In the genomic region with DNA sequence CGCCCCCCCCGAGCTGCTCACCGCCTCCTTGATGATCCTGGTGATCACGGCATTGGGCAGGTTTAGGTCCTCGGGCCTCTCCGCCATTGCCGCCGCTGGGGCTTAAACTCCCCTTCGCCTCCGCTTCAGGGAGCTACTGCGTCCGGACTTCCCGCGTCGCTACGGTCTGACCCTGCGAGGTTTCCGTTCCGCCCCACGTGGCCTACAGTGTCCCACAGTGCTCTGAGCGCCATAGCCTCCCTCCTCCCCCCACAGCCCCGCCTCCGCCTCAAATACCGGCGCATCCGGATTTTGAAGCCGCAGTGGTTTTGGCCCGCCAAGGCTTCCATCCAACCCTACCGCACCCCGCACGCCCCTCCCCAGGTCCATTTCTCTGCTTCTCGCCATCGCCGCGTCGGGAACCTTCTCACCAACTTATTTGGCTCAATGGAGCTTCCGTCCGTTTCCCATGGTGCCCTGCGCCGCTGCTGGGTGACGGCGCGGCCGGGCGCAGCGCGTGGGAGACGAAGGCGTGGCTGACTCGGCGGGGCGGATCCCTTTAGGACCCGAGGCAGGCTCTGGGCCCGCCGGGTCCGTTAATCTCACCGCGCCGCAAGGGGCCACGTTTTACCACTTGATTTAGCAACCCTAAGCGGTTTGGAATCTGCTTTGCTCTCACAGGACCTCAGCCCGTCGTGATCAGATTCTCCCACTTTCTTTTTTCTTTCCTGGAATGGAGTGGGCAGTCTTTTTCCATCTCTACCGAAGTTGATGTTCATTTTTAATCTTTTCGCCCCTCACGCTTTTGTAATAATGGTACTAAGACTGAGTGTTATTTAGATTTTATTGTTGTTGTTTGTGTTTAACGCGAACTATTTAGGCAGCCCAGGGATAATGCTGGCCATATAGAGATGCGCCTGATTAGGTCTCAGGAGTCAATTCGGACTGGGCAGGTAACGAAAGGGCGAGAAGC, we compare ENCODE assay signal across 8 cellular contexts. TPM values are rescaled to one million over a fixed set of nuclear protein-coding genes. Genes with fewer than 3 reads are reported as not detected.
DNase-seq lines count a peak whose midpoint lies in the region; ATAC-seq, FAIRE-seq and TF ChIP-seq lines count a peak whose summit lies in the region.

C9orf43 (plus strand) TSS at position 541 of the 952 bp plus-strand sequence. CDS start 2,747 bp downstream, outside the sequence.
POLE3 (minus strand) TSS at position 469 of the 952 bp plus-strand sequence; CDS start at position 87, 382 bp downstream.

- no peak for TF ChIP-seq CTCF in H1 (IDR thresholded peaks at IDR 0.05; ENCODE audit: control extremely low read depth in 1 of 3, insufficient read depth in 1 of 3, low read depth in 1 of 3, low read length in 3 of 3)

- peak within 1 kb of the TSS; percentile 99; the same call in 1 of the 2 replicates for H4K8ac ChIP-seq in H1 (ENCODE audit: extremely low read depth, insufficient read depth, low read length)
- H4K8ac ChIP-seq in mesenchymal stem cell (ENCODE audit: low read length), result peak within 1 kb of the TSS; percentile 100

- H2BK120ac ChIP-seq in H1 (replicated peaks; ENCODE audit: low read depth, low read length) (peak within 1 kb of the TSS; percentile 87), mesenchymal stem cell (ENCODE audit: low read depth, low read length) (peak within 1 kb of the TSS; percentile 100)

- 1% methylated on average over 47 of the region's 72 CpGs; no CpG with 5 or more reads in 1 of the 2 experiments for WGBS in H1 (ENCODE audit: extremely low coverage in 1 of 2, insufficient coverage in 1 of 2, insufficient read length in 1 of 2, insufficient replicate concordance in 2 of 2, low coverage in 1 of 2, low lambda C conversion rate in 2 of 2, missing lambda C conversion rate in 1 of 2), 2 experiments
- WGBS in mesenchymal stem cell, result under 1% methylated on average over 61 of the region's 72 CpGs

- H3K9me3 ChIP-seq in H1 (ENCODE audit: insufficient read depth in 2 of 2, low read depth in 1 of 2, low read length in 1 of 2) (no peaks in the 10 kb centered on the region), mesenchymal stem cell (ENCODE audit: control insufficient read depth, low read length) (no peaks in the 10 kb centered on the region)

- H3K79me1 ChIP-seq in H1 (ENCODE audit: low read depth, low read length), result peaks cover 6% of the 10 kb centered on the region
- peaks cover 12% of the 10 kb centered on the region for H3K79me1 ChIP-seq in mesenchymal stem cell (replicated peaks; ENCODE audit: low read length, poor library complexity, severe bottlenecking)

- peak within 1 kb of the TSS; percentile 97 for H3K27ac ChIP-seq in H1 (ENCODE audit: low read depth, low read length)
- peak within 1 kb of the TSS; percentile 100 for H3K27ac ChIP-seq in mesenchymal stem cell (ENCODE audit: low read length, poor library complexity, severe bottlenecking)

- H2AK5ac ChIP-seq in H1 (ENCODE audit: low read depth, low read length) (0 out of 2 replicates have a peak within 1 kb of the TSS, but pooled peaks have one; percentile 32), mesenchymal stem cell (ENCODE audit: low read length, severe bottlenecking) (no peak within 1 kb of the TSS)

- peak within 1 kb of the TSS; percentile 96; the same call in 1 of the 2 replicates for H2BK12ac ChIP-seq in H1 (ENCODE audit: low read depth, low read length)
- peak within 1 kb of the TSS in 1 of 2 experiments; percentile 3 for H2BK12ac ChIP-seq in mesenchymal stem cell (ENCODE audit: low read length in 2 of 2)

- TF ChIP-seq EP300 in H1 (IDR thresholded peaks at IDR 0.05; ENCODE audit: borderline replicate concordance in 1 of 2, low read depth in 2 of 2, low read length in 2 of 2), result no peak

- H3K4me2 ChIP-seq in H1 (ENCODE audit: insufficient read depth in 1 of 2, low read depth in 2 of 2, low read length in 2 of 2) (peak within 1 kb of the TSS; percentile 92 to 98), mesenchymal stem cell (ENCODE audit: low read length, poor library complexity, severe bottlenecking) (peak within 1 kb of the TSS; percentile 87)

- H2BK20ac ChIP-seq in H1 (ENCODE audit: low read length), result no peak within 1 kb of the TSS

- H3K36me3 ChIP-seq in H1 (ENCODE audit: control insufficient read depth in 2 of 4, insufficient read depth in 4 of 4, low read length in 3 of 4), result peaks cover 14 to 20% (median 16%) of the 10 kb centered on the region in 4 experiments
- H3K36me3 ChIP-seq in mesenchymal stem cell (ENCODE audit: control insufficient read depth in 1 of 2, insufficient read depth in 2 of 2, low read depth in 1 of 2, low read length in 2 of 2), result peaks cover 11 to 20% of the 10 kb centered on the region in 2 experiments

- H3K79me2 ChIP-seq in H1 (ENCODE audit: control insufficient read depth in 1 of 2, insufficient read depth in 2 of 2, low read length in 2 of 2), result peaks cover 0 to 22% of the 10 kb centered on the region in 2 experiments; a peak in 3 of 4 replicates

- peaks cover 0 to 10% (median 4%) of the 10 kb centered on the region in 4 experiments; a peak in 1 of 7 replicates for H3K4me1 ChIP-seq in H1 (replicated peaks in 1 of 4; ENCODE audit: control insufficient read depth in 3 of 4, insufficient read depth in 4 of 4, low read length in 3 of 4)
- peaks cover 7% of the 10 kb centered on the region for H3K4me1 ChIP-seq in mesenchymal stem cell (ENCODE audit: control insufficient read depth, insufficient read depth, low read depth, low read length)

- H3K14ac ChIP-seq in H1 (ENCODE audit: insufficient read length), result peak within 1 kb of the TSS; percentile 13
- H3K14ac ChIP-seq in mesenchymal stem cell (ENCODE audit: low read length in 2 of 2), result no peak within 1 kb of the TSS

- no peaks in the 10 kb centered on the region for H4K20me1 ChIP-seq in H1 (replicated peaks in 1 of 2; ENCODE audit: control insufficient read depth in 1 of 2, insufficient read depth in 2 of 2, low read length in 2 of 2)

- POLR2A ChIA-PET in H1 (lab: Charles Lee; ENCODE audit: partially characterized antibody), result interaction anchor here (0.6 to 3.4 kb wide), 44 partner anchors 10 to 987 kb away, joined by 3 to 43 read pairs (median 4); partner anchors contain the start of genes ALAD, CDC26, FKBP15 and HDHD3

- TF ChIP-seq RAD21 in H1 (IDR thresholded peaks at IDR 0.05 in 1 of 2, conservative IDR thresholded peaks at IDR 0.05 in 1 of 2; ENCODE audit: low read depth in 2 of 2, low read length in 2 of 2), result peak in 1 of 2 experiments; percentile 9; a peak in 1 of 4 replicates

- H2BK15ac ChIP-seq in H1 (ENCODE audit: low read length) (peak within 1 kb of the TSS; percentile 8; the same call in 1 of the 2 replicates), mesenchymal stem cell (ENCODE audit: low read depth, poor library complexity, severe bottlenecking) (peak within 1 kb of the TSS; percentile 92)

- peaks cover 8% of the 10 kb centered on the region for H3K23me2 ChIP-seq in H1 (ENCODE audit: low read depth, low read length)

- TF ChIP-seq POLR2A in H1 (IDR thresholded peaks at IDR 0.05; ENCODE audit: control extremely low read depth in 1 of 2, low read depth in 2 of 2, low read length in 2 of 2), result peak; percentile 90

- H3K18ac ChIP-seq in H1 (ENCODE audit: extremely low read depth, low read length) (peak within 1 kb of the TSS; percentile 97), mesenchymal stem cell (ENCODE audit: low read depth in 1 of 2, low read length in 2 of 2) (peak within 1 kb of the TSS; percentile 98 to 99)

- H3K23ac ChIP-seq in H1 (ENCODE audit: insufficient read length) (no peak within 1 kb of the TSS), mesenchymal stem cell (ENCODE audit: low read length in 2 of 2) (peak within 1 kb of the TSS in 1 of 2 experiments; percentile 65)

- H3K4ac ChIP-seq in H1 (replicated peaks; ENCODE audit: insufficient read length, low read depth, low read length) (peak within 1 kb of the TSS; percentile 98), mesenchymal stem cell (ENCODE audit: low read depth in 1 of 2, low read length in 2 of 2) (peak within 1 kb of the TSS; percentile 83 to 95)

- H2AFZ ChIP-seq in H1 (ENCODE audit: low read length) (peak within 1 kb of the TSS; percentile 59), mesenchymal stem cell (ENCODE audit: low read depth, low read length) (peak within 1 kb of the TSS; percentile 49)

- FAIRE-seq in H1 (lab: Jason Lieb, UNC), result no peak

- peak within 1 kb of the TSS; percentile 59 to 100 (median 96) for H3K4me3 ChIP-seq in H1 (ENCODE audit: extremely low read depth in 1 of 4, insufficient read depth in 2 of 4, low read depth in 3 of 4, low read length in 4 of 4)
- H3K4me3 ChIP-seq in mesenchymal stem cell (ENCODE audit: insufficient read depth in 1 of 2, low read depth in 1 of 2, low read length in 2 of 2), result peak within 1 kb of the TSS; percentile 69 to 98

- peak within 1 kb of the TSS; percentile 97 to 98 (median 98) for H3K9ac ChIP-seq in H1 (replicated peaks in 1 of 4; ENCODE audit: extremely low read depth in 1 of 4, low read depth in 3 of 4, low read length in 3 of 4)
- peak within 1 kb of the TSS; percentile 99 for H3K9ac ChIP-seq in mesenchymal stem cell (ENCODE audit: low read length)

- DNase-seq in COLO829 (ENCODE audit: low spot score), result peak; percentile 95
- DNase-seq in HT-29 (ENCODE audit: low spot score), result peak; percentile 95
- DNase-seq in NK-92 treated with Interleukin-12 subunit alpha and Interleukin-12 subunit beta, amount 100 ng/mL, for 24 hours (lab: John Stamatoyannopoulos, UW), result peak; percentile 85
- peak; percentile 84 to 89 (median 85) for DNase-seq in activated CD8-positive, alpha-beta memory T cell treated with anti-CD3 and anti-CD28 coated beads for 48 hours (ENCODE audit: low read depth in 2 of 3, low spot score in 2 of 3)
- DNase-seq in H1 (ENCODE audit: low read depth in 1 of 2, low spot score in 2 of 2), result peak; percentile 78 to 94
- DNase-seq in mesenchymal stem cell, result peak; percentile 98
- DNase-seq in stimulated activated CD8-positive, alpha-beta memory T cell treated with anti-CD3 and anti-CD28 coated beads, Interleukin-12 subunit alpha, Interleukin-12 subunit beta, amount 100 ng/mL, for 24 hours (ENCODE audit: extremely low read depth), result peak; percentile 85

- no peaks in the 10 kb centered on the region for H3K27me3 ChIP-seq in H1 (replicated peaks in 1 of 4; ENCODE audit: control insufficient read depth in 3 of 4, extremely low read depth in 1 of 4, insufficient read depth in 3 of 4, low read length in 3 of 4)
- no peaks in the 10 kb centered on the region for H3K27me3 ChIP-seq in mesenchymal stem cell (ENCODE audit: control insufficient read depth in 1 of 2, insufficient read depth in 1 of 2, low read length in 2 of 2)

- peak; percentile 87 for ATAC-seq in GM21360 (IDR thresholded peaks at IDR 0.05; ENCODE audit: unreplicated experiment)

- H4K91ac ChIP-seq in H1 (replicated peaks; ENCODE audit: insufficient read length, low read length), result peak within 1 kb of the TSS; percentile 98
- H4K91ac ChIP-seq in mesenchymal stem cell (ENCODE audit: low read length), result peak within 1 kb of the TSS; percentile 100

- CTCF ChIA-PET in H1 (lab: Charles Lee; ENCODE audit: partially characterized antibody), result interaction anchor here (0.7 to 2.6 kb wide), 13 partner anchors 9 to 247 kb away, joined by 3 to 7 read pairs (median 4); partner anchors contain the start of gene ALAD

- peak within 1 kb of the TSS; percentile 99 for H2BK5ac ChIP-seq in H1 (ENCODE audit: low read depth, low read length)
- peak within 1 kb of the TSS; percentile 97 for H2BK5ac ChIP-seq in mesenchymal stem cell (ENCODE audit: low read depth, low read length, poor library complexity, severe bottlenecking)

- H4K5ac ChIP-seq in H1 (ENCODE audit: insufficient read length, low read depth, low read length), result peak within 1 kb of the TSS; percentile 99

- peak within 1 kb of the TSS; percentile 93 for H3K56ac ChIP-seq in H1 (replicated peaks; ENCODE audit: insufficient read length, low read depth, low read length)

RNA-seq across cellular contexts. Expression of gene C9orf43, which starts in this region (rescaled TPM):
- 0.92 and 1.1 TPM in 2 replicates for total RNA-seq in HT-29 (2014; rRNA removed; shearing (Covaris generic))
- total RNA-seq in H1 (2021; fragmentation: NEBNext Ultra II Directional; extraction: Animal tissue kit (Norgen Biotek cat#: 25700)), result 0.36 and 0.52 TPM in 2 replicates
- 0.35 and 0.44 TPM in 2 replicates for polyA plus RNA-seq in H1 (2011; rRNA removed)
- polyA plus RNA-seq in H1 (2011; cell fraction: cytosol; rRNA removed), result 0.78 TPM
- polyA plus RNA-seq in H1 (2011; cell fraction: nucleus; rRNA removed), result 0.78 TPM
- 0.32 to 0.84 TPM (median 0.48 TPM) in 3 of 4 replicates, not detected in the other for polyA plus RNA-seq in H1 (2012, experiment 1 of 2)
- polyA plus RNA-seq in H1 (2012, experiment 2 of 2), result not detected
- 0.43 TPM for polyA plus RNA-seq in H1 (2013, experiment 1 of 2)
- polyA plus RNA-seq in H1 (2013, experiment 2 of 2), result 0.37 TPM
- polyA minus RNA-seq in H1 (2011; rRNA and poly(A)+ RNA removed), result 0.32 and 0.82 TPM in 2 replicates
- polyA minus RNA-seq in H1 (2011; cell fraction: cytosol; rRNA and poly(A)+ RNA removed), result 1.8 TPM
- polyA minus RNA-seq in H1 (2011; cell fraction: nucleus; rRNA and poly(A)+ RNA removed), result 2.0 TPM
- 1.0 TPM for polyA plus RNA-seq in mesenchymal stem cell (2013, experiment 1 of 2)
- 1.2 TPM for polyA plus RNA-seq in mesenchymal stem cell (2013, experiment 2 of 2)

RNA-seq across cellular contexts. Expression of gene POLE3, which starts in this region (rescaled TPM):
- 83.0 and 84.4 TPM in 2 replicates for total RNA-seq in HT-29 (2014; rRNA removed; shearing (Covaris generic))
- total RNA-seq in H1 (2021; fragmentation: NEBNext Ultra II Directional; extraction: Animal tissue kit (Norgen Biotek cat#: 25700)), result 49.1 and 52.7 TPM in 2 replicates
- 52.2 and 77.3 TPM in 2 replicates for polyA plus RNA-seq in H1 (2011; rRNA removed)
- polyA plus RNA-seq in H1 (2011; cell fraction: cytosol; rRNA removed), result 73.0 TPM
- 36.8 TPM for polyA plus RNA-seq in H1 (2011; cell fraction: nucleus; rRNA removed)
- 47.0 to 55.8 TPM (median 47.5 TPM) in 4 replicates for polyA plus RNA-seq in H1 (2012, experiment 1 of 2)
- polyA plus RNA-seq in H1 (2012, experiment 2 of 2), result 27.8 TPM
- polyA plus RNA-seq in H1 (2013, experiment 1 of 2), result 53.5 TPM
- polyA plus RNA-seq in H1 (2013, experiment 2 of 2), result 56.1 TPM
- 27.5 and 30.8 TPM in 2 replicates for polyA minus RNA-seq in H1 (2011; rRNA and poly(A)+ RNA removed)
- polyA minus RNA-seq in H1 (2011; cell fraction: cytosol; rRNA and poly(A)+ RNA removed), result 11.4 TPM
- 27.7 TPM for polyA minus RNA-seq in H1 (2011; cell fraction: nucleus; rRNA and poly(A)+ RNA removed)
- polyA plus RNA-seq in mesenchymal stem cell (2013, experiment 1 of 2), result 36.6 TPM
- polyA plus RNA-seq in mesenchymal stem cell (2013, experiment 2 of 2), result 36.2 TPM

Comparison
In these comparisons a context has a peak if more than half of its experiments do, and no peak if none do; other contexts are left out.
1. Peak in every context shown above with its lines: DNase-seq, ATAC-seq, H3K4me3 ChIP-seq and H3K27ac ChIP-seq.